In the genomic region with DNA sequence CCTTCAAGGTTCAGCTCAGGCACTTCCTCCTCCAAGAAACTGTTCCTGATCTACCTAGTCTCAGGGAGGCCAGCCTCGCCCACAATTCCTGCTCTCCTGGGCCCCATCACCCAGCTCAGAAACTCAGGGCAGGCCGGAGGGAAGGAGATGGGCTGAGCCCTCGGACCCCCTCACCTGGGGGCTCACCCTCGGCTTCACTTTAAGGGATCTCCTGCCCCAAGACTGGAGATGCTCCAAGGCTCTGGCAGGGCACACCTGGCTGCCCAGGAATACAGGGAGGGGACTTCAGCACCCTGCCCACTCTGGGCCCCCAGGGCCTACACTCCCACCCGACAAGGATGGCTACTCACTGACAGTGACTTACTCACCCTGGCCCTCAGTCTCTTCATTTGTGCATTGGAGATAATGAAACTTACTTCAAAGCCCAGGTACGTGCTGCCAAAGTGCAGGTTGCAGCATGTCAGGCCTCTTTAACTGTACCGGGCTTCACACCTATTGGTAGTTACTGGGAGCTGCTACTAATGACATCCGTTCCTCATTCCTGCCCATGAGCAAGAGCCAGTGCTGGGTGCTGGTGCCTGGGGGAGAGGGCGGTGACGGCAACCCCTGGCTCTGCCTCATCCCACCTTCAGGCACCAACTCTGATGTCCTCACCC, we compare ENCODE assay signal across 15 cellular contexts. TPM values are rescaled to one million over a fixed set of nuclear protein-coding genes. Genes with fewer than 3 reads are reported as not detected.
A peak's percentile ranks its signal among the peaks of the same experiment; 100 is the strongest.
DNase-seq lines count a peak whose midpoint lies in the region; FAIRE-seq and TF ChIP-seq lines count a peak whose summit lies in the region.
"Had no signal": no experiment of that assay in that cellular context is flagged by ENCODE, and none has a peak within 500 bp of the region (broad histone marks: within the 10 kb centered on the region; RNA-seq: fewer than 3 reads in every experiment).

No MANE protein-coding gene starts in this region.

- peak overlapping the region; percentile 95 for H2AK5ac ChIP-seq in neuronal stem cell (ENCODE audit: low read depth, low read length)

- DNase-seq in NCI-H1105 (lab: John Stamatoyannopoulos, UW), result peak; percentile 45
- DNase-seq in epithelial cell of esophagus (ENCODE audit: low read depth), result peak; percentile 99
- DNase-seq in neuronal stem cell (ENCODE audit: low spot score), result no peak
- no peak for DNase-seq in GM12892 (ENCODE audit: insufficient read length)
- DNase-seq in posterior cingulate gyrus, result no peak
- DNase-seq in NCI-H2029 treated with DMSO at 0.1 percent for 48 hours (lab: John Stamatoyannopoulos, UW), result no peak
- DNase-seq: activated naive CD4-positive, alpha-beta T cell treated with Interleukin-2 at 50 U/mL for 16 hours; activated T-cell treated with anti-CD3 and anti-CD28 coated beads for 4 hours; erythroblast; GM23248; MM.1S; NCI-H774; Peyer's patch had no signal

- H4K91ac ChIP-seq in neuronal stem cell (ENCODE audit: low read depth, low read length, poor library complexity), result peak overlapping the region; percentile 85

- H2BK120ac ChIP-seq in neuronal stem cell (ENCODE audit: low read depth, low read length), result peak overlapping the region; percentile 24

- intact Hi-C loops in posterior cingulate gyrus (cut with DNase I), result no loop called here

- H3K23ac ChIP-seq in neuronal stem cell (ENCODE audit: low read depth, low read length, poor library complexity), result no peak overlapping the region

- no peak overlapping the region for H2AFZ ChIP-seq in neuronal stem cell (ENCODE audit: low read length)
- H2AFZ ChIP-seq: GM23248 had no signal

- no peaks in the 10 kb centered on the region for H3K36me3 ChIP-seq in BLaER1
- no peaks in the 10 kb centered on the region for H3K36me3 ChIP-seq in neuronal stem cell (replicated peaks in 1 of 2; ENCODE audit: control insufficient read depth in 2 of 2, insufficient read depth in 2 of 2, low read length in 2 of 2)
- H3K36me3 ChIP-seq: BE2C, Peyer's patch had no signal

- peaks cover 63% of the 10 kb centered on the region for H3K4me1 ChIP-seq in BLaER1
- peaks cover 0 to 17% of the 10 kb centered on the region in 2 donors for H3K4me1 ChIP-seq in neuronal stem cell (ENCODE audit: control insufficient read depth in 2 of 2, insufficient read depth in 1 of 2, low read depth in 1 of 2, low read length in 2 of 2)

- peak overlapping the region; percentile 47 for H3K14ac ChIP-seq in neuronal stem cell (ENCODE audit: low read length)

- TF ChIP-seq CTCF in epithelial cell of esophagus (IDR thresholded peaks at IDR 0.05; ENCODE audit: insufficient read depth, low read depth, low read length, missing control alignments), result peak; percentile 29

- FAIRE-seq in GM12892 (lab: Jason Lieb, UNC), result no peak

- H2BK12ac ChIP-seq in neuronal stem cell (ENCODE audit: low read length), result peak overlapping the region; percentile 4

- H4K8ac ChIP-seq in neuronal stem cell (ENCODE audit: low read depth, low read length), result peak overlapping the region; percentile 17

- H3K27ac ChIP-seq in BLaER1 (no peak overlapping the region), neuronal stem cell (replicated peaks; ENCODE audit: low read length) (no peak overlapping the region)
- H3K27ac ChIP-seq: GM23248, Peyer's patch had no signal

- no peak overlapping the region for H3K4me3 ChIP-seq in BLaER1
- no peak overlapping the region for H3K4me3 ChIP-seq in epithelial cell of esophagus (ENCODE audit: low read length)
- H3K4me3 ChIP-seq in neuronal stem cell (ENCODE audit: low read length in 2 of 2), result no peak overlapping the region
- H3K4me3 ChIP-seq: GM23248, Peyer's patch had no signal

- H3K4me2 ChIP-seq in BLaER1 (0 out of 2 replicates have a peak overlapping the region, but pooled peaks have one; percentile 17), neuronal stem cell (ENCODE audit: insufficient read depth, low read length, poor library complexity, severe bottlenecking) (no peak overlapping the region)

- peak overlapping the region; percentile 28 for H2BK15ac ChIP-seq in neuronal stem cell (ENCODE audit: low read length)

- H3K9ac ChIP-seq in BLaER1 (no peak overlapping the region), neuronal stem cell (ENCODE audit: low read depth, low read length, poor library complexity) (peak overlapping the region; percentile 73)
- H3K9ac ChIP-seq: GM23248 had no signal

- H3K79me1 ChIP-seq in neuronal stem cell (ENCODE audit: low read depth, low read length), result no peaks in the 10 kb centered on the region

- H2BK5ac ChIP-seq in neuronal stem cell (ENCODE audit: low read length), result no peak overlapping the region

- no peak overlapping the region for H3K4ac ChIP-seq in neuronal stem cell (ENCODE audit: low read length)

- TF ChIP-seq POLR2A in GM12892 (IDR thresholded peaks at IDR 0.05; ENCODE audit: low read depth, low read length), result no peak

- no peaks in the 10 kb centered on the region for H3K27me3 ChIP-seq in BLaER1
- H3K27me3 ChIP-seq in neuronal stem cell (ENCODE audit: control insufficient read depth in 3 of 3, insufficient read depth in 3 of 3, low read depth in 1 of 3, low read length in 3 of 3), result no peaks in the 10 kb centered on the region
- H3K27me3 ChIP-seq: BE2C, Peyer's patch had no signal

- no CpG with 5 or more reads among the region's 10 CpGs for WGBS in neuronal stem cell (ENCODE audit: extremely low coverage in 2 of 2, insufficient read length in 2 of 2, insufficient replicate concordance in 1 of 2), 2 donors

- peak overlapping the region; percentile 57 for H3K18ac ChIP-seq in neuronal stem cell (ENCODE audit: low read length)

- H3K9me3 ChIP-seq in BLaER1 (no peaks in the 10 kb centered on the region), neuronal stem cell (replicated peaks in 1 of 2; ENCODE audit: control insufficient read depth in 2 of 2, insufficient read depth in 1 of 2, low read depth in 1 of 2, low read length in 2 of 2) (no peaks in the 10 kb centered on the region)
- H3K9me3 ChIP-seq: BE2C, Peyer's patch had no signal

- H4K20me1 ChIP-seq in BLaER1, result no peaks in the 10 kb centered on the region

RNA-seq across cellular contexts. Expression of gene PPP1R13B, which starts 21.0 kb away (rescaled TPM):
- polyA plus RNA-seq in neuronal stem cell (2013, experiment 1 of 2), result 2.1 TPM
- polyA plus RNA-seq in neuronal stem cell (2013, experiment 2 of 2), result 1.6 TPM
- polyA plus RNA-seq in GM12892 (2012; ENCODE audit: missing spikeins), result 3.6 TPM

RNA-seq across cellular contexts. Expression of gene TDRD9, which starts 59.9 kb away (rescaled TPM):
- polyA plus RNA-seq in neuronal stem cell (2013, experiment 1 of 2), result not detected
- polyA plus RNA-seq in neuronal stem cell (2013, experiment 2 of 2), result not detected
- not detected for polyA plus RNA-seq in GM12892 (2012; ENCODE audit: missing spikeins)
- polyA plus RNA-seq: GM23248 had no signal

Comparison
In these comparisons a context has a peak if more than half of its experiments do, and no peak if none do; other contexts are left out.
1. DNase-seq: peak in NCI-H1105 (single experiment) and epithelial cell of esophagus (single experiment); none in neuronal stem cell (single experiment), GM12892 (single experiment), posterior cingulate gyrus (0 of 10) and NCI-H2029 treated with DMSO at 0.1 percent for 48 hours (single experiment).